ENCODE assay signal across 10 cellular contexts in the genomic region with DNA sequence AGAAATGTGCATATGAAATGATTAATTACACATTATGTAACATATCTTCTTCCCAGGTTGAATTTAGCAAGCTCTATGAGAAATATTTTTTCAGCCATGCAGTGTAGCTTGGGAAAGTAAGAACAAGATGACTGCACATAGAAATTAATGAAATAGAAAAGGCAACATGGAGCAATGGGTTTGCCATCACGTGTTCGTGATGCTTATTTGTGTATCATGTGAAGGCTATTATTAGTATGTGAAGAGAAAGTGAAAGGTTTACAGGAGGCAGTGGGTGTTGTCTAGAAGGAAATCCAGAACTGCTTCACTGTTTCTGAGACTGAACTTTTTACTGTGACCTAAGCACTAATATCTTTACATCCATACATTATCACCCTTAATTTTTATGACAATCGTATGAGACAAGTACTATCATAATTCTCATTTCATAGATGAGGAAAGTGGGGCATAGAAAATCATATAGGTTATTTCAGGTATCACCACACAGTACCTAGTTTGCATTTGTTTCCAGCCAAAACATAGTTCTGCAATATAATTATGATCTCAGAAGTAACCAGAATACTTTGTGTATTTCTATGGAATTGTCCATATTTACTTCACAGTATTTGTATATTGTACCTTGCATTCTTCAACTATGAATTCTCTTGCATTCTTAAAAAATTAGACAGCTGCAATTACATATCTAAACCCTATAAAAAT. TPM values are rescaled to one million over a fixed set of nuclear protein-coding genes. Genes with fewer than 3 reads are reported as not detected.
DNase-seq lines count a peak whose midpoint lies in the region; ATAC-seq, FAIRE-seq and TF ChIP-seq lines count a peak whose summit lies in the region.
"Had no signal": no experiment of that assay in that cellular context is flagged by ENCODE, and none has a peak within 500 bp of the region (broad histone marks: within the 10 kb centered on the region; RNA-seq: fewer than 3 reads in every experiment).

No MANE protein-coding gene starts in this region.

- no peak overlapping the region for H2AK5ac ChIP-seq in mesendoderm (ENCODE audit: low read length)

- H3K56ac ChIP-seq in mesendoderm (ENCODE audit: low read length), result no peak overlapping the region

- H3K9me3 Mint-ChIP-seq in mesothelial cell of epicardium, result peaks cover 8% of the 10 kb centered on the region

- no peaks in the 10 kb centered on the region for H3K79me2 ChIP-seq in mesendoderm (ENCODE audit: control insufficient read depth, insufficient read depth, low read length)

- no peak overlapping the region for H3K4me3 ChIP-seq in lower lobe of right lung
- H3K4me3 ChIP-seq in mesendoderm (ENCODE audit: low read length), result no peak overlapping the region

- no peak overlapping the region for H3K27ac ChIP-seq in lower lobe of right lung
- no peak overlapping the region for H3K27ac ChIP-seq in mesendoderm (ENCODE audit: low read depth, low read length)

- H4K8ac ChIP-seq in mesendoderm (ENCODE audit: low read depth, low read length), result no peak overlapping the region

- no peak overlapping the region for H2BK120ac ChIP-seq in mesendoderm (ENCODE audit: low read depth, low read length)

- no peaks in the 10 kb centered on the region for H3K4me1 Mint-ChIP-seq in mesothelial cell of epicardium

- no peak overlapping the region for H3K27ac Mint-ChIP-seq in mesothelial cell of epicardium

- H3K27me3 ChIP-seq in lower lobe of right lung (ENCODE audit: low read depth) (no peaks in the 10 kb centered on the region), mesendoderm (ENCODE audit: insufficient read depth, low read length, poor library complexity) (no peaks in the 10 kb centered on the region)

- DNase-seq in lower lobe of right lung (no peak), RCC 7860 (ENCODE audit: low spot score) (no peak), NCI-H82 (lab: John Stamatoyannopoulos, UW) (no peak), mesendoderm (no peak), mesothelial cell of epicardium (ENCODE audit: low spot score in 2 of 2, unreplicated experiment in 2 of 2) (no peak)
- DNase-seq: SHP77 had no signal

- H3K9me3 ChIP-seq in lower lobe of right lung, result no peaks in the 10 kb centered on the region

- H2BK5ac ChIP-seq in mesendoderm (ENCODE audit: low read length), result no peak overlapping the region

- no peak for FAIRE-seq in RCC 7860 (lab: Jason Lieb, UNC)
- FAIRE-seq: H54 had no signal

- no peak overlapping the region for H3K4me2 ChIP-seq in mesendoderm (ENCODE audit: low read length)

- no peaks in the 10 kb centered on the region for H3K36me3 Mint-ChIP-seq in mesothelial cell of epicardium

- ATAC-seq in GM18858 (IDR thresholded peaks at IDR 0.05; ENCODE audit: unreplicated experiment) (peak; percentile 99), GM21717 (IDR thresholded peaks at IDR 0.05; ENCODE audit: unreplicated experiment) (peak; percentile 97), HG03571 (IDR thresholded peaks at IDR 0.05; ENCODE audit: unreplicated experiment) (peak; percentile 98), lower lobe of right lung (peak; percentile 57 to 64)

- no peak overlapping the region for H3K4me3 Mint-ChIP-seq in mesothelial cell of epicardium

- intact Hi-C loops in lower lobe of right lung (cut with DNase I), result no loop called here

- H3K36me3 ChIP-seq in lower lobe of right lung, result no peaks in the 10 kb centered on the region
- H3K36me3 ChIP-seq in mesendoderm (ENCODE audit: control insufficient read depth, insufficient read depth, low read length), result no peaks in the 10 kb centered on the region

- H3K18ac ChIP-seq in mesendoderm (ENCODE audit: low read length), result no peak overlapping the region

- no peak overlapping the region for H3K23ac ChIP-seq in mesendoderm (ENCODE audit: low read length)

- no peaks in the 10 kb centered on the region for H3K79me1 ChIP-seq in mesendoderm (ENCODE audit: low read length)

- H3K4ac ChIP-seq in mesendoderm (ENCODE audit: low read depth, low read length), result no peak overlapping the region

- WGBS in mesendoderm (ENCODE audit: extremely low coverage, insufficient coverage, low lambda C conversion rate), result no CpG with 5 or more reads among the region's 3 CpGs

- no peak overlapping the region for H4K5ac ChIP-seq in mesendoderm (ENCODE audit: low read length)

- TF ChIP-seq CTCF in lower lobe of right lung (IDR thresholded peaks at IDR 0.05), result no peak
- no peak for TF ChIP-seq CTCF in mesothelial cell of epicardium (IDR thresholded peaks at IDR 0.05; ENCODE audit: unreplicated experiment)

- H3K9ac ChIP-seq in mesendoderm (ENCODE audit: low read length), result no peak overlapping the region

- H3K4me1 ChIP-seq in lower lobe of right lung, result peaks cover 13% of the 10 kb centered on the region
- H3K4me1 ChIP-seq in mesendoderm (ENCODE audit: control insufficient read depth, low read depth, low read length), result no peaks in the 10 kb centered on the region

- H3K27me3 Mint-ChIP-seq in mesothelial cell of epicardium (ENCODE audit: low read depth), result no peaks in the 10 kb centered on the region

- no peak overlapping the region for H2BK15ac ChIP-seq in mesendoderm (replicated peaks; ENCODE audit: low read depth)

RNA-seq across cellular contexts. Expression of gene SERPINI1, which starts 14.9 kb away (rescaled TPM):
- total RNA-seq in lower lobe of right lung, result 6.7 TPM
- 6.8 TPM for polyA plus RNA-seq in mesendoderm (2013, experiment 1 of 2)
- polyA plus RNA-seq in mesendoderm (2013, experiment 2 of 2), result 6.8 TPM
- 5.2 to 6.1 TPM (median 5.8 TPM) in 3 replicates for total RNA-seq in mesothelial cell of epicardium

RNA-seq across cellular contexts. Expression of gene PDCD10, which starts 15.7 kb away (rescaled TPM):
- 49.5 TPM for total RNA-seq in lower lobe of right lung
- 114 TPM for polyA plus RNA-seq in mesendoderm (2013, experiment 1 of 2)
- 112 TPM for polyA plus RNA-seq in mesendoderm (2013, experiment 2 of 2)
- total RNA-seq in mesothelial cell of epicardium, result 34.3 to 36.9 TPM (median 35.3 TPM) in 3 replicates
